Comparison of ENCODE assay signal across 1 cellular context in the genomic region with DNA sequence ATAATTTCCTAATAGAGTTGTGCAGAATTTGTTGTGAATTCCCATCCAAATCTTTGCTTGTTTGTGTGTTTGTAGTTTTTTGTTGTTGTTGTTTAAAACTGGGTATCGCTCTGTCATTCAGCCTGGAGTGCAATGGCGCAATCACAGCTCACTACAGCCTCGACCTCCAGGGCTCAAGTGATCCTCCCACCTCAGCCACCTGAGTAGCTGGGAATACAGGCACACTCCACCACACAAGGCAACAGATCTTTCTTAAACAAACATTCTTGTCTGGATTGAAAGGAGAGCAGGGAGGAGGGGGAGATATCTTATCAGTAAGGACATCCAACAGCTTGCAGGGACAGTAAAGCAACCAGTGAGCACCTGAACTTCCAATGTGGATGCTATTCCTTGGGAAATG.
TF ChIP-seq lines count a peak whose summit lies in the region.

No MANE protein-coding gene starts in this region.

TF ChIP-seq in WTC11, 78 proteins besides CTCF, POLR2A, EP300 and RAD21 (continued from another document):
- no peak for TF ChIP-seq ZBTB43 (CRISPR knock-in tag; IDR thresholded peaks at IDR 0.05)
- TF ChIP-seq STAT6 (CRISPR knock-in tag; conservative IDR thresholded peaks at IDR 0.05; ENCODE audit: low read depth), result no peak
- no peak for TF ChIP-seq ESRRA (CRISPR knock-in tag; IDR thresholded peaks at IDR 0.05; ENCODE audit: borderline replicate concordance)
- no peak for TF ChIP-seq ERG (CRISPR knock-in tag; IDR thresholded peaks at IDR 0.05)
- no peak for TF ChIP-seq OVOL2 (CRISPR knock-in tag; IDR thresholded peaks at IDR 0.05; ENCODE audit: borderline replicate concordance)
- TF ChIP-seq NFATC4 (CRISPR knock-in tag; IDR thresholded peaks at IDR 0.05), result no peak
- no peak for TF ChIP-seq JAZF1 (CRISPR knock-in tag; IDR thresholded peaks at IDR 0.05)
- no peak for TF ChIP-seq PRRX2 (CRISPR knock-in tag; IDR thresholded peaks at IDR 0.05)
- TF ChIP-seq MLX (CRISPR knock-in tag; IDR thresholded peaks at IDR 0.05), result no peak
